ENCODE assay signal across 1 cellular context in the genomic region with DNA sequence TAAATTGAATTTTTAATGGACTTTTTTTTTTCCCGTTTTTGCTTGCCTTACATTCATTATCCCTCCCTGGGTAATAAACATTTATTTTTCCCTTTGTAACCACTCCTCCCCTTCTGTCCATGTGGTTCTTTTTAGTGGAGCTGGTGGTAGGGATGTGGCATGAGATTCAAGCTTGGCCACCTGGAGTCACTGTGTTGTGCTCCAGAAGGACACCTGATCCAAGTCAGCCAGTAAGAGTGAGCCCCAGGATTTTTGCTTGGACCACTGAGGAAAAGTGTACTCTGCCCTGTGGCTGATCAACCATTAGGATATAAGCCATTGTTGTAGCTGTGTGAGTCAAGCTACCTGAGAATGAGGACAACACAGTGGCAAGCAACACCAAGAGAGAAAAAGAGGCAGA.
TF ChIP-seq lines count a peak whose summit lies in the region.

No MANE protein-coding gene starts in this region.

TF ChIP-seq in GM12878, 131 proteins besides CTCF, POLR2A, EP300 and RAD21:
- TF ChIP-seq RB1 (IDR thresholded peaks at IDR 0.05; ENCODE audit: borderline replicate concordance) (no peak), HDAC6 (IDR thresholded peaks at IDR 0.05; ENCODE audit: unreplicated experiment) (no peak), REST (IDR thresholded peaks at IDR 0.05; ENCODE audit: low read depth, low read length) (no peak), IKZF1 (conservative IDR thresholded peaks at IDR 0.05) (no peak), ZBTB33 (IDR thresholded peaks at IDR 0.05) (no peak)
- TF ChIP-seq, protein P1, sequence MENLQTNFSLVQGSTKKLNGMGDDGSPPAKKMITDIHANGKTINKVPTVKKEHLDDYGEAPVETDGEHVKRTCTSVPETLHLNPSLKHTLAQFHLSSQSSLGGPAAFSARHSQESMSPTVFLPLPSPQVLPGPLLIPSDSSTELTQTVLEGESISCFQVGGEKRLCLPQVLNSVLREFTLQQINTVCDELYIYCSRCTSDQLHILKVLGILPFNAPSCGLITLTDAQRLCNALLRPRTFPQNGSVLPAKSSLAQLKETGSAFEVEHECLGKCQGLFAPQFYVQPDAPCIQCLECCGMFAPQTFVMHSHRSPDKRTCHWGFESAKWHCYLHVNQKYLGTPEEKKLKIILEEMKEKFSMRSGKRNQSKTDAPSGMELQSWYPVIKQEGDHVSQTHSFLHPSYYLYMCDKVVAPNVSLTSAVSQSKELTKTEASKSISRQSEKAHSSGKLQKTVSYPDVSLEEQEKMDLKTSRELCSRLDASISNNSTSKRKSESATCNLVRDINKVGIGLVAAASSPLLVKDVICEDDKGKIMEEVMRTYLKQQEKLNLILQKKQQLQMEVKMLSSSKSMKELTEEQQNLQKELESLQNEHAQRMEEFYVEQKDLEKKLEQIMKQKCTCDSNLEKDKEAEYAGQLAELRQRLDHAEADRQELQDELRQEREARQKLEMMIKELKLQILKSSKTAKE (IDR thresholded peaks at IDR 0.05; ENCODE audit: low read depth, poor library complexity, severe bottlenecking) = no peak
TF ChIP-seq in GM12878: peak in this region for 0.
